Comparison of ENCODE assay signal across 8 cellular contexts in the genomic region with DNA sequence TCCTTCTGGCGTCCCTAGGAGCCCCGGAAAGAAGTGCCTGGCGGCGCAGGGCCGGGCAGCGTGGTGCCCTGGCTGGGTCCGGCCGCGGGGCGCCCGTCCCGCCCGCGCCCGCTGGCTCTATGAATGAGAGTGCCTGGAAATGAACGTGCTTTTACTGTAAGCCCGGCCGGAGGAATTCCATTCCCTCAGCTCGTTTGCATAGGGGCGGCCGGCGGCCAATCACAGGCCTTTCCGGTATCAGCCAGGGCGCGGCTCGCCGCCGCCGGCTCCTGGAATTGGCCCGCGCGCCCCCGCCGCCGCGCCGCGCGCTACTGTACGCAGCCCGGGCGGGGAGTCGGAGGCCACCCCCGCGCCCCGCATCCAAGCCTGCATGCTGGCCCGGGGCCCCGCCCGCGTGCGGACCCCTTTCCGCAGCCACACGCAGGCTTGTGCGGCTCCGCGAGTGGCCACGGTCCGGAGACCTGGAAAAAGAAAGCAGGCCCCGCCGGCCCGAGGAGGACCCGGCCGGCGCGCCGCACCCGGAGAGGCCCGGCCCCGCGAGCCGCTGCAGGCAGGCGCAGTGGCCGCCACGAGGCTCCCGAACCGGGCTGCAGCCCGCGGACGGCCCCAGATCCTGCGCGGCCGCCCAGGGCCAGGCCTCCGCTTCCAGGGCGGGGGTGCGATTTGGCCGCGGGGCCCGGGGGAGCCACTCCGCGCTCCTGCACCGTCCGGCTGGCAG.
DNase-seq lines count a peak whose midpoint lies in the region; ATAC-seq and TF ChIP-seq lines count a peak whose summit lies in the region.

No MANE protein-coding gene starts in this region.

- H3K27me3 ChIP-seq in IMR-90 (ENCODE audit: control insufficient read depth, insufficient read depth, low read length), result no peaks in the 10 kb centered on the region
- H3K27me3 ChIP-seq in esophagus muscularis mucosa, result peaks cover 17 to 86% (median 55%) of the 10 kb centered on the region in 4 donors

- H3K9me3 ChIP-seq in IMR-90 (ENCODE audit: control insufficient read depth, insufficient read depth, low read length) (no peaks in the 10 kb centered on the region), OCI-LY7 (ENCODE audit: low read length) (no peaks in the 10 kb centered on the region), esophagus muscularis mucosa (no peaks in the 10 kb centered on the region)

- peak overlapping the region; percentile 88 for H3K56ac ChIP-seq in IMR-90 (ENCODE audit: extremely low read depth, insufficient read depth, low read length)

- H4K8ac ChIP-seq in IMR-90 (ENCODE audit: low read depth in 2 of 2, low read length in 2 of 2), result peak overlapping the region; percentile 73 to 95

- peak overlapping the region; percentile 92 for H2AFZ ChIP-seq in IMR-90 (replicated peaks; ENCODE audit: low read length, poor library complexity)
- H2AFZ ChIP-seq in OCI-LY7 (ENCODE audit: low read length), result peak overlapping the region; percentile 48

- H4K5ac ChIP-seq in IMR-90 (ENCODE audit: low read depth, low read length), result peak overlapping the region; percentile 69

- peak overlapping the region; percentile 99 for H3K23ac ChIP-seq in IMR-90 (ENCODE audit: low read depth, low read length)

- H3K36me3 ChIP-seq in IMR-90 (ENCODE audit: control insufficient read depth, insufficient read depth, low read length) (peaks cover 3% of the 10 kb centered on the region; the same call in 1 of the 2 replicates), OCI-LY7 (ENCODE audit: insufficient read depth, low read length) (peaks cover 15% of the 10 kb centered on the region; the same call in 1 of the 2 replicates), esophagus muscularis mucosa (no peaks in the 10 kb centered on the region)

- in situ Hi-C loops in IMR-90 (cut with MboI; ENCODE audit: low sequenced_read_pairs), result loop anchor here (5.0 to 10.0 kb wide), 4 partner anchors 319 to 1046 kb away; no protein-coding TSS in a partner anchor

- H3K79me2 ChIP-seq in OCI-LY7 (ENCODE audit: insufficient read depth, low read depth, low read length), result no peaks in the 10 kb centered on the region; the same call in 1 of the 2 replicates

- H4K20me1 ChIP-seq in IMR-90 (ENCODE audit: insufficient read depth, low read length), result peaks cover 19% of the 10 kb centered on the region
- peaks cover 40% of the 10 kb centered on the region for H4K20me1 ChIP-seq in OCI-LY7 (ENCODE audit: insufficient read depth, low read length)

- TF ChIP-seq CTCF in IMR-90 (conservative IDR thresholded peaks at IDR 0.05; ENCODE audit: low read depth, low read length), result no peak
- no peak for TF ChIP-seq CTCF in OCI-LY7 (conservative IDR thresholded peaks at IDR 0.05; ENCODE audit: low read length)
- peak in 1 of 3 experiments; percentile 4 for TF ChIP-seq CTCF in esophagus muscularis mucosa (IDR thresholded peaks at IDR 0.05)

- intact Hi-C loops in IMR-90 (cut with micrococcal nuclease) (loop anchor here (1.0 to 5.0 kb wide), 9 partner anchors 86 to 1139 kb away; no protein-coding TSS in a partner anchor), OCI-LY7 (cut with micrococcal nuclease; ENCODE audit: unreplicated experiment) (loop anchor here (1.0 to 5.0 kb wide), 5 partner anchors 138 to 512 kb away; no protein-coding TSS in a partner anchor), esophagus muscularis mucosa (cut with DNase I) (loop anchor here (5.0 to 10.0 kb wide), 3 partner anchors 141 to 1436 kb away; a partner anchor contains a TSS)

- dilution Hi-C loops in IMR-90 (cut with HindIII; ENCODE audit: low sequenced_read_pairs, unreplicated experiment), result no loop called here

- H3K18ac ChIP-seq in IMR-90 (ENCODE audit: low read depth, low read length), result peak overlapping the region; percentile 80

- H3K4ac ChIP-seq in IMR-90 (ENCODE audit: low read depth, low read length), result peak overlapping the region; percentile 99

- H3K9me2 ChIP-seq in OCI-LY7 (ENCODE audit: insufficient read depth, low read length), result no peaks in the 10 kb centered on the region

- POLR2A ChIA-PET in IMR-90 (lab: Charles Lee; ENCODE audit: unreplicated experiment) (interaction anchor here (0.5 to 3.0 kb wide), 8 partner anchors 10 to 376 kb away, joined by 3 to 13 read pairs (median 4); no protein-coding TSS in a partner anchor), OCI-LY7 (lab: Charles Lee) (interaction anchor here (1.0 to 2.0 kb wide), 2 partner anchors 14 to 159 kb away, joined by 3 to 13 read pairs; no protein-coding TSS in a partner anchor)

- BruUV-seq in IMR-90 (replicated peaks; lab: Mats Ljungman, UMichigan) (no TSS peak), OCI-LY7 (replicated peaks; lab: Mats Ljungman, UMichigan) (no TSS peak)

- H3K4me3 ChIP-seq in IMR-90 (ENCODE audit: insufficient read depth, low read depth, low read length), result peak overlapping the region; percentile 99
- peak overlapping the region; percentile 81 for H3K4me3 ChIP-seq in OCI-LY7 (ENCODE audit: low read depth, low read length, poor library complexity, severe bottlenecking)
- peak overlapping the region; percentile 68 to 77 (median 73) for H3K4me3 ChIP-seq in esophagus muscularis mucosa

- H2BK5ac ChIP-seq in IMR-90 (ENCODE audit: low read depth, low read length, poor library complexity, severe bottlenecking), result peak overlapping the region; percentile 97

- peak overlapping the region; percentile 100 for H3K9ac ChIP-seq in IMR-90 (ENCODE audit: low read depth, low read length)

- peak overlapping the region; percentile 96 for H2AK5ac ChIP-seq in IMR-90 (ENCODE audit: low read depth, low read length)

- WGBS in IMR-90 (ENCODE audit: extremely low coverage in 2 of 2, insufficient read length in 1 of 2), 2 experiments, result 1% methylated on average over 29 of the region's 92 CpGs; no CpG with 5 or more reads in 1 of the 2 experiments
- WGBS in esophagus muscularis mucosa, result under 1% methylated on average over 36 of the region's 92 CpGs

- CTCF ChIA-PET in IMR-90 (lab: Yijun Ruan, JAX), result interaction anchor here (0.8 to 2.1 kb wide), 10 partner anchors 52 to 1054 kb away, joined by 3 to 8 read pairs (median 3); no protein-coding TSS in a partner anchor
- CTCF ChIA-PET in OCI-LY7 (lab: Charles Lee; ENCODE audit: unreplicated experiment), result no interaction called here

- TF ChIP-seq POLR2A in IMR-90 (IDR thresholded peaks at IDR 0.05; ENCODE audit: low read depth, low read length) (peak; percentile 98), esophagus muscularis mucosa (IDR thresholded peaks at IDR 0.05; ENCODE audit: low read depth) (peak; percentile 93)

- H2AK9ac ChIP-seq in IMR-90 (replicated peaks; ENCODE audit: low read depth, low read length, poor library complexity), result peak overlapping the region; percentile 98

- H2BK120ac ChIP-seq in IMR-90 (ENCODE audit: low read depth, low read length), result peak overlapping the region; percentile 93

- H3K4me2 ChIP-seq in IMR-90 (ENCODE audit: low read depth, low read length) (peak overlapping the region; percentile 90), OCI-LY7 (ENCODE audit: low read length) (peak overlapping the region; percentile 100)

- H3K4me1 ChIP-seq in IMR-90 (ENCODE audit: control insufficient read depth, insufficient read depth, low read length), result no peaks in the 10 kb centered on the region
- H3K4me1 ChIP-seq in OCI-LY7 (ENCODE audit: insufficient read depth, low read length, poor library complexity, severe bottlenecking), result peaks cover 23% of the 10 kb centered on the region
- peaks cover 30 to 55% (median 53%) of the 10 kb centered on the region in 4 donors for H3K4me1 ChIP-seq in esophagus muscularis mucosa

- peak overlapping the region; percentile 41; the same call in 2 of the 3 replicates for H2BK15ac ChIP-seq in IMR-90 (ENCODE audit: low read depth, low read length)

- no peaks in the 10 kb centered on the region for H3K9me1 ChIP-seq in IMR-90 (ENCODE audit: insufficient read depth, low read length)

- H3K27ac ChIP-seq in IMR-90 (ENCODE audit: insufficient read depth, low read length) (peak overlapping the region; percentile 99), OCI-LY7 (ENCODE audit: low read depth, low read length, poor library complexity, severe bottlenecking) (peak overlapping the region; percentile 46), esophagus muscularis mucosa (replicated peaks in 1 of 4) (peak overlapping the region; percentile 72 to 90 (median 82))

- DNase-seq in DMS 273 (lab: John Stamatoyannopoulos, UW; ENCODE audit: unreplicated experiment) (peak; percentile 97), IMR-90 (peak; percentile 96), OCI-LY7 (ENCODE audit: low spot score) (peak; percentile 72), esophagus muscularis mucosa (ENCODE audit: extremely low spot score) (peak; percentile 97), myocyte (ENCODE audit: low read depth) (peak; percentile 96)
- peak; percentile 75 for DNase-seq in activated T-cell treated with anti-CD3 and anti-CD28 coated beads, Interleukin-2, amount 50 U/mL, for 1 hour
- peak; percentile 62 for DNase-seq in stimulated activated CD8-positive, alpha-beta memory T cell treated with anti-CD3 and anti-CD28 coated beads, Interleukin-7, amount 100 ng/mL, for 24 hours (ENCODE audit: low read depth)

- no peak for TF ChIP-seq EP300 in esophagus muscularis mucosa (IDR thresholded peaks at IDR 0.05)

- peak overlapping the region; percentile 90 for H4K91ac ChIP-seq in IMR-90 (ENCODE audit: insufficient read depth, low read depth, low read length)

- ATAC-seq in GM21529 (IDR thresholded peaks at IDR 0.05; ENCODE audit: unreplicated experiment) (peak; percentile 54), IMR-90 (ENCODE audit: low read depth) (peak; percentile 62)

- H3K14ac ChIP-seq in IMR-90 (replicated peaks; ENCODE audit: low read depth, low read length), result peak overlapping the region; percentile 99

- peak; percentile 25 for TF ChIP-seq RAD21 in IMR-90 (IDR thresholded peaks at IDR 0.05; ENCODE audit: low read length)

- peaks cover 0 to 14% of the 10 kb centered on the region in 2 experiments; a peak in 2 of 4 replicates for H3K79me1 ChIP-seq in IMR-90 (ENCODE audit: low read depth in 1 of 2, low read length in 2 of 2)

- peak overlapping the region; percentile 77 for H2BK20ac ChIP-seq in IMR-90 (ENCODE audit: low read depth, low read length)

TF ChIP-seq in IMR-90, 13 proteins besides CTCF, POLR2A, EP300 and RAD21:
- TF ChIP-seq BHLHE40 (IDR thresholded peaks at IDR 0.05; ENCODE audit: low read depth, low read length) (0 out of 2 replicates have a peak, but pooled peaks have one; percentile 49), MXI1 (IDR thresholded peaks at IDR 0.05; ENCODE audit: borderline replicate concordance, low read depth, low read length) (peak; percentile 65; the same call in 1 of the 2 replicates), FOS (IDR thresholded peaks at IDR 0.05; ENCODE audit: low read depth, low read length) (0 out of 2 replicates have a peak, but pooled peaks have one; percentile 27), MAZ (IDR thresholded peaks at IDR 0.05; ENCODE audit: borderline replicate concordance, low read depth, low read length) (peak; percentile 76; the same call in 1 of the 2 replicates), CEBPB (IDR thresholded peaks at IDR 0.05; ENCODE audit: low read depth, low read length) (no peak)

Comparison
In these comparisons a context has a peak if more than half of its experiments do, and no peak if none do; other contexts are left out.
1. Peak in every context shown above with its lines: DNase-seq, ATAC-seq, H3K4me3 ChIP-seq and H3K27ac ChIP-seq.
2. H3K27ac ChIP-seq: peak in every context shown above with its lines; median percentile 99 in IMR-90; 82 in esophagus muscularis mucosa; 46 in OCI-LY7.